In genomic region chr1:222465211-222466041, GRCh38 we compare ENCODE assay signal across 8 cellular contexts.
DNase-seq lines count a peak whose midpoint lies in the region; TF ChIP-seq lines count a peak whose summit lies in the region.

No MANE protein-coding gene starts in this region.

- H2BK5ac ChIP-seq in H9 (ENCODE audit: insufficient read length, low read length): no peak overlapping the region

- H3K9me3 ChIP-seq in H9 (ENCODE audit: control insufficient read depth, low read depth, low read length) (no peaks in the 10 kb centered on the region), Loucy (ENCODE audit: insufficient read depth, low read depth, low read length) (no peaks in the 10 kb centered on the region), thymus (ENCODE audit: control insufficient read depth) (no peaks in the 10 kb centered on the region)

- H3K36me3 Mint-ChIP-seq in H9 (ENCODE audit: insufficient read depth in 1 of 3, low read depth in 3 of 3) (no peaks in the 10 kb centered on the region; a peak in 1 of 7 replicates), osteocyte (ENCODE audit: unreplicated experiment) (no peaks in the 10 kb centered on the region)
- H3K36me3 Mint-ChIP-seq in activated naive CD4-positive, alpha-beta T cell treated with anti-CD3 and anti-CD28 coated beads, Interleukin-2, amount 50 U/mL, for 24 hours: no peaks in the 10 kb centered on the region

- H4K8ac ChIP-seq in H9 (replicated peaks; ENCODE audit: insufficient read length, low read depth, low read length): no peak overlapping the region

- H2AK5ac ChIP-seq in H9 (ENCODE audit: insufficient read length, low read length): no peak overlapping the region

- no peaks in the 10 kb centered on the region for H3K9me2 ChIP-seq in Loucy (replicated peaks; ENCODE audit: low read depth, low read length)

- H3F3A ChIP-seq in Loucy (ENCODE audit: low read depth): no peaks in the 10 kb centered on the region

- H3K27me3 ChIP-seq in H9 (ENCODE audit: insufficient read depth, low read length) (no peaks in the 10 kb centered on the region; the same call in 1 of the 2 replicates), Loucy (ENCODE audit: insufficient read depth, low read length, poor library complexity, severe bottlenecking) (no peaks in the 10 kb centered on the region), thymus (ENCODE audit: control insufficient read depth, insufficient read depth) (no peaks in the 10 kb centered on the region)

- no peaks in the 10 kb centered on the region for H3K23me2 ChIP-seq in H9 (ENCODE audit: insufficient read length, low read depth, low read length, poor library complexity, severe bottlenecking)

- no peak overlapping the region for H3K4ac ChIP-seq in H9 (ENCODE audit: low read depth, low read length)

- no peak overlapping the region for H2BK20ac ChIP-seq in H9 (ENCODE audit: low read depth, low read length, poor library complexity, severe bottlenecking)

- DNase-seq in GF-D8 (lab: John Stamatoyannopoulos, UW) (peak; percentile 86), H9 (peak; percentile 95), SK-MEL-5 (ENCODE audit: low read depth, low spot score) (peak; percentile 95), glomerular visceral epithelial cell (ENCODE audit: extremely low spot score) (peak; percentile 97), osteocyte (ENCODE audit: extremely low spot score, unreplicated experiment) (peak; percentile 98)

- H3K4me3 Mint-ChIP-seq in H9 (peak overlapping the region; percentile 74 to 86), osteocyte (ENCODE audit: unreplicated experiment) (peak overlapping the region; percentile 70)
- H3K4me3 Mint-ChIP-seq in activated naive CD4-positive, alpha-beta T cell treated with anti-CD3 and anti-CD28 coated beads, Interleukin-2, amount 50 U/mL, for 24 hours: peak overlapping the region; percentile 87

- peak overlapping the region; percentile 92 for H3K4me3 ChIP-seq in Loucy (ENCODE audit: low read length, poor library complexity, severe bottlenecking)
- H3K4me3 ChIP-seq in thymus (ENCODE audit: low read length): peak overlapping the region; percentile 51

- H3K56ac ChIP-seq in H9 (ENCODE audit: insufficient read length, low read depth, low read length): no peak overlapping the region

- H3K27me3 Mint-ChIP-seq in H9 (ENCODE audit: low read depth): peaks cover 13% of the 10 kb centered on the region
- no peaks in the 10 kb centered on the region for H3K27me3 Mint-ChIP-seq in activated naive CD4-positive, alpha-beta T cell treated with anti-CD3 and anti-CD28 coated beads, Interleukin-2, amount 50 U/mL, for 24 hours
- no peaks in the 10 kb centered on the region for H3K27me3 Mint-ChIP-seq in osteocyte (ENCODE audit: unreplicated experiment)

- H3K27ac Mint-ChIP-seq in H9 (peak overlapping the region; percentile 60 to 99 (median 96); a peak in 6 of 7 replicates), osteocyte (ENCODE audit: unreplicated experiment) (peak overlapping the region; percentile 93)
- peak overlapping the region; percentile 96 for H3K27ac Mint-ChIP-seq in activated naive CD4-positive, alpha-beta T cell treated with anti-CD3 and anti-CD28 coated beads, Interleukin-2, amount 50 U/mL, for 24 hours

- peak overlapping the region; percentile 44; the same call in 1 of the 2 replicates for H3K14ac ChIP-seq in H9 (ENCODE audit: insufficient read depth, low read length)

- H3K23ac ChIP-seq in H9 (ENCODE audit: insufficient read length, low read depth, low read length): no peak overlapping the region

- in situ Hi-C loops in SK-MEL-5 (cut with HindIII; ENCODE audit: low pct_unique_long_range_greater_than_20kb, low sequenced_read_pairs): no loop called here

- TF ChIP-seq CTCF in H9 (conservative IDR thresholded peaks at IDR 0.05) (peak; percentile 100), Loucy (conservative IDR thresholded peaks at IDR 0.05; ENCODE audit: low read length) (peak; percentile 97), osteocyte (IDR thresholded peaks at IDR 0.05) (peak; percentile 100)

- H2BK12ac ChIP-seq in H9 (ENCODE audit: insufficient read length, low read depth, low read length): no peak overlapping the region

- H3K4me1 ChIP-seq in H9 (ENCODE audit: insufficient read depth, low read length) (no peaks in the 10 kb centered on the region), Loucy (ENCODE audit: insufficient read depth, low read length, poor library complexity, severe bottlenecking) (peaks cover 7% of the 10 kb centered on the region), thymus (ENCODE audit: control insufficient read depth, insufficient read depth, low read length) (peaks cover 3% of the 10 kb centered on the region)

- peaks cover 3 to 7% of the 10 kb centered on the region in 2 experiments; a peak in 3 of 4 replicates for H3K4me1 Mint-ChIP-seq in H9
- peaks cover 23% of the 10 kb centered on the region for H3K4me1 Mint-ChIP-seq in activated naive CD4-positive, alpha-beta T cell treated with anti-CD3 and anti-CD28 coated beads, Interleukin-2, amount 50 U/mL, for 24 hours
- H3K4me1 Mint-ChIP-seq in osteocyte (ENCODE audit: unreplicated experiment): peaks cover 11% of the 10 kb centered on the region

- peak overlapping the region; percentile 32 for H3K18ac ChIP-seq in H9 (ENCODE audit: insufficient read length, low read depth, low read length)

- H3K4me2 ChIP-seq in H9 (ENCODE audit: insufficient read depth, insufficient read length, low read length) (peak overlapping the region; percentile 52), Loucy (ENCODE audit: low read depth, low read length, poor library complexity, severe bottlenecking) (peak overlapping the region; percentile 78)

- no peak overlapping the region for H3K27ac ChIP-seq in H9 (ENCODE audit: insufficient read length, low read depth, low read length)
- H3K27ac ChIP-seq in thymus (ENCODE audit: low read depth): peak overlapping the region; percentile 42

- no peak overlapping the region for H2BK15ac ChIP-seq in H9 (ENCODE audit: low read depth, low read length)

- WGBS in H9 (ENCODE audit: extremely low coverage, insufficient read length, low lambda C conversion rate): no CpG with 5 or more reads among the region's 46 CpGs
- 5% methylated on average over 46 of the region's 46 CpGs for WGBS in thymus

- H2BK120ac ChIP-seq in H9 (ENCODE audit: low read depth, low read length, poor library complexity, severe bottlenecking): no peak overlapping the region

- no peak overlapping the region for H3T11ph ChIP-seq in H9 (ENCODE audit: low read length)

- H4K20me1 ChIP-seq in H9 (ENCODE audit: control insufficient read depth, insufficient read depth, insufficient read length) (no peaks in the 10 kb centered on the region), Loucy (ENCODE audit: insufficient read depth, low read length, poor library complexity, severe bottlenecking) (no peaks in the 10 kb centered on the region)

- H3K36me3 ChIP-seq in Loucy (ENCODE audit: insufficient read depth, low read length) (no peaks in the 10 kb centered on the region), thymus (ENCODE audit: control insufficient read depth, insufficient read depth) (no peaks in the 10 kb centered on the region)

- H3K9ac ChIP-seq in H9 (ENCODE audit: extremely low read depth, insufficient read length, low read length) (peak overlapping the region; percentile 49), Loucy (ENCODE audit: low read depth, low read length, poor library complexity, severe bottlenecking) (peak overlapping the region; percentile 77)

- H2AFZ ChIP-seq in H9 (ENCODE audit: low read length) (peak overlapping the region; percentile 35), Loucy (ENCODE audit: low read length) (peak overlapping the region; percentile 99)

- H4K5ac ChIP-seq in H9 (ENCODE audit: insufficient read length, low read depth, low read length): no peak overlapping the region

- no peaks in the 10 kb centered on the region for H3K79me1 ChIP-seq in H9 (ENCODE audit: insufficient read depth, low read depth, low read length, poor library complexity, severe bottlenecking)

- H3K79me2 ChIP-seq in H9 (ENCODE audit: insufficient read depth, low read length) (no peaks in the 10 kb centered on the region), Loucy (ENCODE audit: insufficient read depth, low read length) (no peaks in the 10 kb centered on the region)

- H3K9me3 Mint-ChIP-seq in H9 (peaks cover 0 to 3% of the 10 kb centered on the region in 2 experiments; a peak in 2 of 5 replicates), osteocyte (ENCODE audit: unreplicated experiment) (no peaks in the 10 kb centered on the region)
- no peaks in the 10 kb centered on the region for H3K9me3 Mint-ChIP-seq in activated naive CD4-positive, alpha-beta T cell treated with anti-CD3 and anti-CD28 coated beads, Interleukin-2, amount 50 U/mL, for 24 hours

- H4K91ac ChIP-seq in H9 (ENCODE audit: insufficient read length, low read depth, low read length): no peak overlapping the region
